Comparison of ENCODE assay signal across 1 cellular context in the genomic region with DNA sequence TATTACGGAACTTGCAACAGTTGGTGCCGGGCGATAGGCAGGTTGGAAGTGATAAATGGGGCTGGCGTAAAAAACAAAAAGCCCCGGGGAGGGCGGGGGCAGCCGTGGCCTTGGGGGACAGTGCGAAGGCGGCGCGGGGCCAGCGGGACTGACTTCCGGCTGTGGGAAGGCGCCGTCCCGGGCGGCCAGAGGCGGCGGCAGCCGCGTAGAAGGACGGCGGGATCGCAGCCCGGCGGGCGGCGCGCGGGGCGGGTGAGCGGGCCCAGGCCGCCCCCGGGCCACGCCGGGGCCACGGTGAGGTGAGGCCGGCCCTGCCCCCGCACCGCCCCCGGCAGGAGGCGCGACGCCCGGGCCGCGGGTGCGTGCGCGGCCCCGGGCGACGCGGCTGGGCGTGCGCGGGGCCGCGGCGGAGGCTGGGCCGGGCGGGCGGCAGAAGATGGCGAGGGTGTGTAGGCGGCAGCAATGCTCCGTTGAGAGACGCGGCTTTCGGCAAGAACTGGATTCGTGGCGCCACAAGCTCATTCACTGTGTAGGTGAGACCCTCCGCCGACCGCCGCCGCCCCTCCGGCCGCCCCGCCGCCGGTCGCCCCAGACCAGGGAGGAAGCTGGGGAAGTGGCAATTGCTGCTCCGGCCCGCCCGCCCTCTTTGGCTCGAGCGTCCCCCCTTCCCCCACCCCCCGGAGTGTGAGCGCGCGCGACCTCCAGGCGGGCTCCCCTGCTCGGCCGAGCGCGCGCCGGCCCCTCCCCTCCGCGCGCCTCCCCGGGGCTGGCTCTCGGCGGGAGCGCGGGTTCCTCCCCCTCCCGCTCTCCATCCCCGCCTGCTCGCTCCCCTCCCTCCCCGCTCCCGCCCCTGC.
TF ChIP-seq lines count a peak whose summit lies in the region.

A gene (plus strand): TSS at position 432 of the 854 bp plus-strand sequence. CDS start 116,760 bp downstream, outside the sequence.

TF ChIP-seq in HepG2, 621 proteins besides CTCF, POLR2A, EP300 and RAD21 (continued from another document and continues in another):
- TF ChIP-seq, protein P1, sequence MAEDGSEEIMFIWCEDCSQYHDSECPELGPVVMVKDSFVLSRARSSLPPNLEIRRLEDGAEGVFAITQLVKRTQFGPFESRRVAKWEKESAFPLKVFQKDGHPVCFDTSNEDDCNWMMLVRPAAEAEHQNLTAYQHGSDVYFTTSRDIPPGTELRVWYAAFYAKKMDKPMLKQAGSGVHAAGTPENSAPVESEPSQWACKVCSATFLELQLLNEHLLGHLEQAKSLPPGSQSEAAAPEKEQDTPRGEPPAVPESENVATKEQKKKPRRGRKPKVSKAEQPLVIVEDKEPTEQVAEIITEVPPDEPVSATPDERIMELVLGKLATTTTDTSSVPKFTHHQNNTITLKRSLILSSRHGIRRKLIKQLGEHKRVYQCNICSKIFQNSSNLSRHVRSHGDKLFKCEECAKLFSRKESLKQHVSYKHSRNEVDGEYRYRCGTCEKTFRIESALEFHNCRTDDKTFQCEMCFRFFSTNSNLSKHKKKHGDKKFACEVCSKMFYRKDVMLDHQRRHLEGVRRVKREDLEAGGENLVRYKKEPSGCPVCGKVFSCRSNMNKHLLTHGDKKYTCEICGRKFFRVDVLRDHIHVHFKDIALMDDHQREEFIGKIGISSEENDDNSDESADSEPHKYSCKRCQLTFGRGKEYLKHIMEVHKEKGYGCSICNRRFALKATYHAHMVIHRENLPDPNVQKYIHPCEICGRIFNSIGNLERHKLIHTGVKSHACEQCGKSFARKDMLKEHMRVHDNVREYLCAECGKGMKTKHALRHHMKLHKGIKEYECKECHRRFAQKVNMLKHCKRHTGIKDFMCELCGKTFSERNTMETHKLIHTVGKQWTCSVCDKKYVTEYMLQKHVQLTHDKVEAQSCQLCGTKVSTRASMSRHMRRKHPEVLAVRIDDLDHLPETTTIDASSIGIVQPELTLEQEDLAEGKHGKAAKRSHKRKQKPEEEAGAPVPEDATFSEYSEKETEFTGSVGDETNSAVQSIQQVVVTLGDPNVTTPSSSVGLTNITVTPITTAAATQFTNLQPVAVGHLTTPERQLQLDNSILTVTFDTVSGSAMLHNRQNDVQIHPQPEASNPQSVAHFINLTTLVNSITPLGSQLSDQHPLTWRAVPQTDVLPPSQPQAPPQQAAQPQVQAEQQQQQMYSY (CRISPR knock-in tag; IDR thresholded peaks at IDR 0.05): no peak
- TF ChIP-seq TMF1 (CRISPR knock-in tag; IDR thresholded peaks at IDR 0.05; ENCODE audit: low read depth): 0 out of 2 replicates have a peak, but pooled peaks have one; percentile 13
- no peak for TF ChIP-seq KLF12 (CRISPR knock-in tag; IDR thresholded peaks at IDR 0.05; ENCODE audit: borderline replicate concordance)
- TF ChIP-seq, protein P2, sequence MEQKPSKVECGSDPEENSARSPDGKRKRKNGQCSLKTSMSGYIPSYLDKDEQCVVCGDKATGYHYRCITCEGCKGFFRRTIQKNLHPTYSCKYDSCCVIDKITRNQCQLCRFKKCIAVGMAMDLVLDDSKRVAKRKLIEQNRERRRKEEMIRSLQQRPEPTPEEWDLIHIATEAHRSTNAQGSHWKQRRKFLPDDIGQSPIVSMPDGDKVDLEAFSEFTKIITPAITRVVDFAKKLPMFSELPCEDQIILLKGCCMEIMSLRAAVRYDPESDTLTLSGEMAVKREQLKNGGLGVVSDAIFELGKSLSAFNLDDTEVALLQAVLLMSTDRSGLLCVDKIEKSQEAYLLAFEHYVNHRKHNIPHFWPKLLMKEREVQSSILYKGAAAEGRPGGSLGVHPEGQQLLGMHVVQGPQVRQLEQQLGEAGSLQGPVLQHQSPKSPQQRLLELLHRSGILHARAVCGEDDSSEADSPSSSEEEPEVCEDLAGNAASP (CRISPR knock-in tag; IDR thresholded peaks at IDR 0.05; ENCODE audit: borderline replicate concordance): no peak
- no peak for TF ChIP-seq SRF (IDR thresholded peaks at IDR 0.05; ENCODE audit: low read depth, low read length)
- TF ChIP-seq, protein P3, sequence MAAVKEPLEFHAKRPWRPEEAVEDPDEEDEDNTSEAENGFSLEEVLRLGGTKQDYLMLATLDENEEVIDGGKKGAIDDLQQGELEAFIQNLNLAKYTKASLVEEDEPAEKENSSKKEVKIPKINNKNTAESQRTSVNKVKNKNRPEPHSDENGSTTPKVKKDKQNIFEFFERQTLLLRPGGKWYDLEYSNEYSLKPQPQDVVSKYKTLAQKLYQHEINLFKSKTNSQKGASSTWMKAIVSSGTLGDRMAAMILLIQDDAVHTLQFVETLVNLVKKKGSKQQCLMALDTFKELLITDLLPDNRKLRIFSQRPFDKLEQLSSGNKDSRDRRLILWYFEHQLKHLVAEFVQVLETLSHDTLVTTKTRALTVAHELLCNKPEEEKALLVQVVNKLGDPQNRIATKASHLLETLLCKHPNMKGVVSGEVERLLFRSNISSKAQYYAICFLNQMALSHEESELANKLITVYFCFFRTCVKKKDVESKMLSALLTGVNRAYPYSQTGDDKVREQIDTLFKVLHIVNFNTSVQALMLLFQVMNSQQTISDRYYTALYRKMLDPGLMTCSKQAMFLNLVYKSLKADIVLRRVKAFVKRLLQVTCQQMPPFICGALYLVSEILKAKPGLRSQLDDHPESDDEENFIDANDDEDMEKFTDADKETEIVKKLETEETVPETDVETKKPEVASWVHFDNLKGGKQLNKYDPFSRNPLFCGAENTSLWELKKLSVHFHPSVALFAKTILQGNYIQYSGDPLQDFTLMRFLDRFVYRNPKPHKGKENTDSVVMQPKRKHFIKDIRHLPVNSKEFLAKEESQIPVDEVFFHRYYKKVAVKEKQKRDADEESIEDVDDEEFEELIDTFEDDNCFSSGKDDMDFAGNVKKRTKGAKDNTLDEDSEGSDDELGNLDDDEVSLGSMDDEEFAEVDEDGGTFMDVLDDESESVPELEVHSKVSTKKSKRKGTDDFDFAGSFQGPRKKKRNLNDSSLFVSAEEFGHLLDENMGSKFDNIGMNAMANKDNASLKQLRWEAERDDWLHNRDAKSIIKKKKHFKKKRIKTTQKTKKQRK (IDR thresholded peaks at IDR 0.05; ENCODE audit: low read length): no peak
- no peak for TF ChIP-seq EZH2 (conservative IDR thresholded peaks at IDR 0.05; ENCODE audit: low read depth, low read length)
- 0 out of 2 replicates have a peak, but pooled peaks have one; percentile 17 for TF ChIP-seq HOXA5 (CRISPR knock-in tag; IDR thresholded peaks at IDR 0.05)
- TF ChIP-seq AKAP8 (CRISPR knock-in tag; IDR thresholded peaks at IDR 0.05): no peak
- TF ChIP-seq PCBP2 (optimal IDR thresholded peaks at IDR 0.05; ENCODE audit: low read depth, low read length, poor library complexity, severe bottlenecking): no peak
- no peak for TF ChIP-seq IKZF4 (CRISPR knock-in tag; IDR thresholded peaks at IDR 0.05; ENCODE audit: borderline replicate concordance, low read depth, not compliant biosample characterization)
- TF ChIP-seq ZNF12 (CRISPR knock-in tag; IDR thresholded peaks at IDR 0.05): peak; percentile 95
- TF ChIP-seq SP2 (CRISPR knock-in tag; IDR thresholded peaks at IDR 0.05): no peak
- 0 out of 2 replicates have a peak, but pooled peaks have one; percentile 29 for TF ChIP-seq ZNF138 (CRISPR knock-in tag; IDR thresholded peaks at IDR 0.05; ENCODE audit: low read depth)
- no peak for TF ChIP-seq ISL2 (CRISPR knock-in tag; IDR thresholded peaks at IDR 0.05)
- TF ChIP-seq MXI1 (IDR thresholded peaks at IDR 0.05; ENCODE audit: borderline replicate concordance, low read depth, low read length): peak; percentile 43; the same call in 1 of the 3 replicates
- TF ChIP-seq, protein P4, sequence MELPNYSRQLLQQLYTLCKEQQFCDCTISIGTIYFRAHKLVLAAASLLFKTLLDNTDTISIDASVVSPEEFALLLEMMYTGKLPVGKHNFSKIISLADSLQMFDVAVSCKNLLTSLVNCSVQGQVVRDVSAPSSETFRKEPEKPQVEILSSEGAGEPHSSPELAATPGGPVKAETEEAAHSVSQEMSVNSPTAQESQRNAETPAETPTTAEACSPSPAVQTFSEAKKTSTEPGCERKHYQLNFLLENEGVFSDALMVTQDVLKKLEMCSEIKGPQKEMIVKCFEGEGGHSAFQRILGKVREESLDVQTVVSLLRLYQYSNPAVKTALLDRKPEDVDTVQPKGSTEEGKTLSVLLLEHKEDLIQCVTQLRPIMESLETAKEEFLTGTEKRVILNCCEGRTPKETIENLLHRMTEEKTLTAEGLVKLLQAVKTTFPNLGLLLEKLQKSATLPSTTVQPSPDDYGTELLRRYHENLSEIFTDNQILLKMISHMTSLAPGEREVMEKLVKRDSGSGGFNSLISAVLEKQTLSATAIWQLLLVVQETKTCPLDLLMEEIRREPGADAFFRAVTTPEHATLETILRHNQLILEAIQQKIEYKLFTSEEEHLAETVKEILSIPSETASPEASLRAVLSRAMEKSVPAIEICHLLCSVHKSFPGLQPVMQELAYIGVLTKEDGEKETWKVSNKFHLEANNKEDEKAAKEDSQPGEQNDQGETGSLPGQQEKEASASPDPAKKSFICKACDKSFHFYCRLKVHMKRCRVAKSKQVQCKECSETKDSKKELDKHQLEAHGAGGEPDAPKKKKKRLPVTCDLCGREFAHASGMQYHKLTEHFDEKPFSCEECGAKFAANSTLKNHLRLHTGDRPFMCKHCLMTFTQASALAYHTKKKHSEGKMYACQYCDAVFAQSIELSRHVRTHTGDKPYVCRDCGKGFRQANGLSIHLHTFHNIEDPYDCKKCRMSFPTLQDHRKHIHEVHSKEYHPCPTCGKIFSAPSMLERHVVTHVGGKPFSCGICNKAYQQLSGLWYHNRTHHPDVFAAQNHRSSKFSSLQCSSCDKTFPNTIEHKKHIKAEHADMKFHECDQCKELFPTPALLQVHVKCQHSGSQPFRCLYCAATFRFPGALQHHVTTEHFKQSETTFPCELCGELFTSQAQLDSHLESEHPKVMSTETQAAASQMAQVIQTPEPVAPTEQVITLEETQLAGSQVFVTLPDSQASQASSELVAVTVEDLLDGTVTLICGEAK (IDR thresholded peaks at IDR 0.05): no peak
- TF ChIP-seq, protein P4 (CRISPR knock-in tag; IDR thresholded peaks at IDR 0.05): 0 out of 2 replicates have a peak, but pooled peaks have one; percentile 15
- no peak for TF ChIP-seq ZNF556 (CRISPR knock-in tag; IDR thresholded peaks at IDR 0.05; ENCODE audit: borderline replicate concordance)
- TF ChIP-seq ZNF7 (CRISPR knock-in tag; IDR thresholded peaks at IDR 0.05): no peak
- TF ChIP-seq ZNF20 (CRISPR knock-in tag; IDR thresholded peaks at IDR 0.05): no peak
- no peak; the same call in 1 of the 2 replicates for TF ChIP-seq KMT2A (CRISPR knock-in tag; IDR thresholded peaks at IDR 0.05)
- no peak for TF ChIP-seq DMAP1 (CRISPR knock-in tag; IDR thresholded peaks at IDR 0.05)
- TF ChIP-seq ZBTB7A (CRISPR knock-in tag; IDR thresholded peaks at IDR 0.05): no peak
- TF ChIP-seq, protein P5, sequence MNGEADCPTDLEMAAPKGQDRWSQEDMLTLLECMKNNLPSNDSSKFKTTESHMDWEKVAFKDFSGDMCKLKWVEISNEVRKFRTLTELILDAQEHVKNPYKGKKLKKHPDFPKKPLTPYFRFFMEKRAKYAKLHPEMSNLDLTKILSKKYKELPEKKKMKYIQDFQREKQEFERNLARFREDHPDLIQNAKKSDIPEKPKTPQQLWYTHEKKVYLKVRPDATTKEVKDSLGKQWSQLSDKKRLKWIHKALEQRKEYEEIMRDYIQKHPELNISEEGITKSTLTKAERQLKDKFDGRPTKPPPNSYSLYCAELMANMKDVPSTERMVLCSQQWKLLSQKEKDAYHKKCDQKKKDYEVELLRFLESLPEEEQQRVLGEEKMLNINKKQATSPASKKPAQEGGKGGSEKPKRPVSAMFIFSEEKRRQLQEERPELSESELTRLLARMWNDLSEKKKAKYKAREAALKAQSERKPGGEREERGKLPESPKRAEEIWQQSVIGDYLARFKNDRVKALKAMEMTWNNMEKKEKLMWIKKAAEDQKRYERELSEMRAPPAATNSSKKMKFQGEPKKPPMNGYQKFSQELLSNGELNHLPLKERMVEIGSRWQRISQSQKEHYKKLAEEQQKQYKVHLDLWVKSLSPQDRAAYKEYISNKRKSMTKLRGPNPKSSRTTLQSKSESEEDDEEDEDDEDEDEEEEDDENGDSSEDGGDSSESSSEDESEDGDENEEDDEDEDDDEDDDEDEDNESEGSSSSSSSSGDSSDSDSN (CRISPR knock-in tag; IDR thresholded peaks at IDR 0.05): peak; percentile 22; the same call in 1 of the 2 replicates
- no peak for TF ChIP-seq DNMT1 (CRISPR knock-in tag; IDR thresholded peaks at IDR 0.05)
- no peak for TF ChIP-seq ZNF354B (CRISPR knock-in tag; IDR thresholded peaks at IDR 0.05)
- TF ChIP-seq HOXA3 (CRISPR knock-in tag; IDR thresholded peaks at IDR 0.05): peak; percentile 45; the same call in 1 of the 2 replicates
- peak; percentile 33; the same call in 1 of the 2 replicates for TF ChIP-seq CBFB (CRISPR knock-in tag; IDR thresholded peaks at IDR 0.05)
- TF ChIP-seq TARDBP (CRISPR knock-in tag; IDR thresholded peaks at IDR 0.05): no peak
- TF ChIP-seq PHF5A (CRISPR knock-in tag; IDR thresholded peaks at IDR 0.05; ENCODE audit: low read depth, unreplicated experiment): no peak
- TF ChIP-seq, protein P6, sequence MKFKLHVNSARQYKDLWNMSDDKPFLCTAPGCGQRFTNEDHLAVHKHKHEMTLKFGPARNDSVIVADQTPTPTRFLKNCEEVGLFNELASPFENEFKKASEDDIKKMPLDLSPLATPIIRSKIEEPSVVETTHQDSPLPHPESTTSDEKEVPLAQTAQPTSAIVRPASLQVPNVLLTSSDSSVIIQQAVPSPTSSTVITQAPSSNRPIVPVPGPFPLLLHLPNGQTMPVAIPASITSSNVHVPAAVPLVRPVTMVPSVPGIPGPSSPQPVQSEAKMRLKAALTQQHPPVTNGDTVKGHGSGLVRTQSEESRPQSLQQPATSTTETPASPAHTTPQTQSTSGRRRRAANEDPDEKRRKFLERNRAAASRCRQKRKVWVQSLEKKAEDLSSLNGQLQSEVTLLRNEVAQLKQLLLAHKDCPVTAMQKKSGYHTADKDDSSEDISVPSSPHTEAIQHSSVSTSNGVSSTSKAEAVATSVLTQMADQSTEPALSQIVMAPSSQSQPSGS (CRISPR knock-in tag; IDR thresholded peaks at IDR 0.05): no peak
- TF ChIP-seq KAT8 (CRISPR knock-in tag; IDR thresholded peaks at IDR 0.05): no peak; the same call in 1 of the 2 replicates
- TF ChIP-seq YEATS2 (CRISPR knock-in tag; IDR thresholded peaks at IDR 0.05; ENCODE audit: borderline replicate concordance): no peak
